8 cellular contexts compared by ENCODE assay signal in the genomic region with DNA sequence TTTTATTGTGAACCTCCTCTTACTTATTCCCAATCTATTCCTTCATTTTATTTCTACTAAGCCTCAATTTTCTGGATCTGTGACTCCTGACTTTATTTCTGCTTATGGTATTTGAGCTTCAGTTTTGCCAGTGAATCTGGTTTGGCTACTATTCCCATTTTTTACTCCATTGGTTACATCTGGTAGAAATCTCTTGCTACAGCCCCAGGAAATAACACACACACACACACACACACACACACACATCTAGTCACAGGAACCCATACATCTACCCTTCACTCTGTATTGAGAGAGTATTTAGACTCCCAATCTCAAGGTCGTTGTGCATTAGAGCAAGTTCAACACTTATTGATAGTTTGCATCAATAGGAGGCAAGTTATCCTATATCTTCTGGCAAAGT.
"Had no signal": no experiment of that assay in that cellular context is flagged by ENCODE, and none has a peak within 500 bp of the region (broad histone marks: within the 10 kb centered on the region; RNA-seq: fewer than 3 reads in every experiment).

No MANE protein-coding gene starts in this region.

- ATAC-seq: GM23338 had no signal

- DNase-seq: H9, HCEC 1CT, IMR-90, KBM-7 had no signal

- H3K4me2 ChIP-seq: GM23338 had no signal

- H2AFZ ChIP-seq: GM23338 had no signal

- FAIRE-seq: H1, H54, HTR-8/SVneo had no signal

- H3K4me3 ChIP-seq: GM23338 had no signal
